10 cellular contexts compared by ENCODE assay signal in genomic region chr22:27461470-27461869, GRCh38.
DNase-seq lines count a peak whose midpoint lies in the region; ATAC-seq lines count a peak whose summit lies in the region.
"Had no signal": no experiment of that assay in that cellular context is flagged by ENCODE, and none has a peak within 500 bp of the region (broad histone marks: within the 10 kb centered on the region; RNA-seq: fewer than 3 reads in every experiment).

No MANE protein-coding gene starts in this region.

- peaks cover 7 to 8% of the 10 kb centered on the region in 2 donors for H3K27me3 Mint-ChIP-seq in T-cell

- POLR2A ChIA-PET in T-cell (lab: Charles Lee) = no interaction called here

- CTCF ChIA-PET in T-cell (lab: Charles Lee) = no interaction called here

- H3K27ac Mint-ChIP-seq in T-cell = no peak overlapping the region
- no peak overlapping the region for H3K27ac Mint-ChIP-seq in stimulated activated effector memory CD8-positive, alpha-beta T cell treated with anti-CD3 and anti-CD28 coated beads, Interleukin-12 subunit alpha, Interleukin-12 subunit beta, amount 100 ng/mL, for 72 hours

- peaks cover 0 to 4% (median 3%) of the 10 kb centered on the region in 3 donors for H3K9me3 Mint-ChIP-seq in T-cell
- H3K9me3 Mint-ChIP-seq in stimulated activated effector memory CD8-positive, alpha-beta T cell treated with anti-CD3 and anti-CD28 coated beads, Interleukin-12 subunit alpha, Interleukin-12 subunit beta, amount 100 ng/mL, for 72 hours = peaks cover 3% of the 10 kb centered on the region

- H3K27ac ChIP-seq in temporal lobe (ENCODE audit: low read depth, low read length) = peak overlapping the region; percentile 93
- H3K27ac ChIP-seq: HL-60 had no signal

- peak; percentile 69 for DNase-seq in HCEC 1CT
- DNase-seq in amniotic epithelial cell (ENCODE audit: low read depth) = peak; percentile 92
- DNase-seq in glomerular visceral epithelial cell (ENCODE audit: extremely low spot score) = peak; percentile 85
- no peak for DNase-seq in T-cell
- DNase-seq in NCI-H446 (lab: John Stamatoyannopoulos, UW) = no peak
- DNase-seq in stimulated activated effector memory CD8-positive, alpha-beta T cell treated with anti-CD3 and anti-CD28 coated beads, Interleukin-12 subunit alpha, Interleukin-12 subunit beta, amount 100 ng/mL, for 72 hours (ENCODE audit: low spot score in 2 of 2) = no peak
- DNase-seq: activated naive CD4-positive, alpha-beta T cell treated with anti-CD3 and anti-CD28 coated beads, Interleukin-2, amount 50 U/mL, for 16 hours; stimulated activated CD8-positive, alpha-beta memory T cell treated with anti-CD3 and anti-CD28 coated beads, Interleukin-4, amount 100 ng/mL, for 48 hours had no signal

- ATAC-seq in T-cell (replicated peaks in 1 of 4) = no peak
- no peak for ATAC-seq in stimulated activated effector memory CD8-positive, alpha-beta T cell treated with anti-CD3 and anti-CD28 coated beads, Interleukin-12 subunit alpha, Interleukin-12 subunit beta, amount 100 ng/mL, for 72 hours

- H3K36me3 Mint-ChIP-seq in T-cell = no peaks in the 10 kb centered on the region
- no peaks in the 10 kb centered on the region for H3K36me3 Mint-ChIP-seq in stimulated activated effector memory CD8-positive, alpha-beta T cell treated with anti-CD3 and anti-CD28 coated beads, Interleukin-12 subunit alpha, Interleukin-12 subunit beta, amount 100 ng/mL, for 72 hours

- no peaks in the 10 kb centered on the region for H3K4me1 Mint-ChIP-seq in T-cell
- H3K4me1 Mint-ChIP-seq in stimulated activated effector memory CD8-positive, alpha-beta T cell treated with anti-CD3 and anti-CD28 coated beads, Interleukin-12 subunit alpha, Interleukin-12 subunit beta, amount 100 ng/mL, for 72 hours = no peaks in the 10 kb centered on the region

- no peak overlapping the region for H3K4me3 Mint-ChIP-seq in T-cell
- H3K4me3 Mint-ChIP-seq in stimulated activated effector memory CD8-positive, alpha-beta T cell treated with anti-CD3 and anti-CD28 coated beads, Interleukin-12 subunit alpha, Interleukin-12 subunit beta, amount 100 ng/mL, for 72 hours = no peak overlapping the region

Comparison
In these comparisons a context has a peak if more than half of its experiments do, and no peak if none do; other contexts are left out.
1. DNase-seq: peak in HCEC 1CT (single experiment), amniotic epithelial cell (single experiment) and glomerular visceral epithelial cell (single experiment); none in T-cell (0 of 34), NCI-H446 (0 of 2) and stimulated activated effector memory CD8-positive, alpha-beta T cell treated with anti-CD3 and anti-CD28 coated beads, Interleukin-12 subunit alpha, Interleukin-12 subunit beta, amount 100 ng/mL, for 72 hours (0 of 2).